Comparison of ENCODE assay signal across 23 cellular contexts in genomic region chr7:80468931-80469714, GRCh38. TPM values are rescaled to one million over a fixed set of nuclear protein-coding genes. Genes with fewer than 3 reads are reported as not detected.
DNase-seq lines count a peak whose midpoint lies in the region; ATAC-seq, FAIRE-seq and TF ChIP-seq lines count a peak whose summit lies in the region.
"Had no signal": no experiment of that assay in that cellular context is flagged by ENCODE, and none has a peak within 500 bp of the region (broad histone marks: within the 10 kb centered on the region; RNA-seq: fewer than 3 reads in every experiment).

No MANE protein-coding gene starts in this region.

- peaks cover 1 to 14% of the 10 kb centered on the region in 2 donors for H3K9me3 Mint-ChIP-seq in effector memory CD8-positive, alpha-beta T cell
- H3K9me3 Mint-ChIP-seq: T-helper 2 cell treated with Interferon-gamma antibody and Interleukin-4, amounts not matched to agents 5 μg/mL and 100 μg/mL, for 36 hours had no signal

- peak; percentile 58 for DNase-seq in OCI-M1 (lab: John Stamatoyannopoulos, UW)
- peak; percentile 26 for DNase-seq in fibroblast of the aortic adventitia (ENCODE audit: low read depth)
- DNase-seq in HT-29 (ENCODE audit: low spot score), result no peak
- no peak for DNase-seq in stimulated activated CD4-positive, alpha-beta T cell treated with anti-CD3 and anti-CD28 coated beads, Interleukin-15, amount 100 ng/mL, for 24 hours
- DNase-seq in T-helper 17 cell, result no peak
- no peak for DNase-seq in effector memory CD8-positive, alpha-beta T cell
- DNase-seq: CD4-positive, CD25-positive, alpha-beta regulatory T cell; KG1; MM.1S; NCI-H1048; NCI-H1417; NCI-H1694 treated with DMSO at 0.1 percent for 48 hours; NCI-H2081; NCI-H345; NCI-H510A treated with DMSO at 0.1 percent for 48 hours; SHP77 treated with DMSO at 0.1 percent for 48 hours had no signal

- H3K36me3 Mint-ChIP-seq in T-helper 17 cell (ENCODE audit: low read depth), result no peaks in the 10 kb centered on the region
- H3K36me3 Mint-ChIP-seq in effector memory CD8-positive, alpha-beta T cell (ENCODE audit: insufficient read depth), result no peaks in the 10 kb centered on the region
- H3K36me3 Mint-ChIP-seq: CD4-positive, CD25-positive, alpha-beta regulatory T cell had no signal

- no peaks in the 10 kb centered on the region for H3K4me1 Mint-ChIP-seq in T-helper 17 cell
- H3K4me1 Mint-ChIP-seq in effector memory CD8-positive, alpha-beta T cell (ENCODE audit: low read depth in 2 of 2), result no peaks in the 10 kb centered on the region
- H3K4me1 Mint-ChIP-seq: CD4-positive, CD25-positive, alpha-beta regulatory T cell had no signal

- FAIRE-seq in G401.6 (lab: Jason Lieb, UNC), result peak; percentile 21
- FAIRE-seq: A204.1, D721Med had no signal

- H3K27ac Mint-ChIP-seq in T-helper 17 cell, result no peak overlapping the region
- H3K27ac Mint-ChIP-seq in effector memory CD8-positive, alpha-beta T cell, result no peak overlapping the region
- H3K27ac Mint-ChIP-seq: CD4-positive, CD25-positive, alpha-beta regulatory T cell; T-helper 2 cell treated with Interferon-gamma antibody and Interleukin-4, amounts not matched to agents 5 μg/mL and 100 μg/mL, for 36 hours had no signal

- H3K9me3 ChIP-seq in T-helper 17 cell (ENCODE audit: control insufficient read depth, low read length, poor library complexity, severe bottlenecking), result no peaks in the 10 kb centered on the region
- H3K9me3 ChIP-seq: BLaER1 had no signal

- H3K4me3 ChIP-seq in fibroblast of the aortic adventitia (ENCODE audit: low read depth, low read length), result no peak overlapping the region
- H3K4me3 ChIP-seq: BLaER1 had no signal

- no peak overlapping the region for H3K4me3 Mint-ChIP-seq in T-helper 17 cell
- no peak overlapping the region for H3K4me3 Mint-ChIP-seq in effector memory CD8-positive, alpha-beta T cell
- H3K4me3 Mint-ChIP-seq: CD4-positive, CD25-positive, alpha-beta regulatory T cell; T-helper 2 cell treated with Interferon-gamma antibody and Interleukin-4, amounts not matched to agents 5 μg/mL and 100 μg/mL, for 36 hours had no signal

- ATAC-seq in SK-N-SH treated with all-trans-retinoic acid at 6 μM for 48 hours (no peak), T-helper 17 cell (no peak)
- no peak for ATAC-seq in effector memory CD8-positive, alpha-beta T cell (replicated peaks)

- H3K27me3 Mint-ChIP-seq in T-helper 17 cell, result no peaks in the 10 kb centered on the region
- H3K27me3 Mint-ChIP-seq in effector memory CD8-positive, alpha-beta T cell, result no peaks in the 10 kb centered on the region
- H3K27me3 Mint-ChIP-seq: CD4-positive, CD25-positive, alpha-beta regulatory T cell had no signal

- no peak for TF ChIP-seq CTCF in fibroblast of the aortic adventitia (IDR thresholded peaks at IDR 0.05; ENCODE audit: insufficient read depth, low read length)

TF ChIP-seq in SK-N-SH treated with all-trans-retinoic acid at 6 μM for 48 hours, 23 proteins besides CTCF, POLR2A, EP300 and RAD21:
- TF ChIP-seq ARNTL (CRISPR knock-in tag; IDR thresholded peaks at IDR 0.05; ENCODE audit: borderline replicate concordance, low read depth) (no peak), TSHZ2 (CRISPR knock-in tag; IDR thresholded peaks at IDR 0.05) (0 out of 2 replicates have a peak, but pooled peaks have one; percentile 22), ISL1 (CRISPR knock-in tag; IDR thresholded peaks at IDR 0.05) (peak; percentile 68), ZNF565 (CRISPR knock-in tag; conservative IDR thresholded peaks at IDR 0.05; ENCODE audit: low read depth) (no peak), ZNF8 (CRISPR knock-in tag; IDR thresholded peaks at IDR 0.05) (no peak), ZC3H10 (CRISPR knock-in tag; IDR thresholded peaks at IDR 0.05) (no peak), TCF4 (CRISPR knock-in tag; IDR thresholded peaks at IDR 0.05; ENCODE audit: borderline replicate concordance) (peak; percentile 79; the same call in 1 of the 2 replicates)

RNA-seq across cellular contexts. Expression of gene GNAT3, which starts 42.7 kb away (rescaled TPM):
- total RNA-seq in fibroblast of the aortic adventitia (ENCODE audit: low replicate concordance) (not detected in 2 replicates), T-helper 17 cell (not detected)
- total RNA-seq in HT-29 (2014; rRNA removed; shearing (Covaris generic)), result not detected in 2 replicates
- total RNA-seq: CD4-positive, CD25-positive, alpha-beta regulatory T cell; G401 had no signal

Comparison
In these comparisons a context has a peak if more than half of its experiments do, and no peak if none do; other contexts are left out.
1. DNase-seq: peak in OCI-M1 (single experiment) and fibroblast of the aortic adventitia (single experiment); none in HT-29 (single experiment), stimulated activated CD4-positive, alpha-beta T cell treated with anti-CD3 and anti-CD28 coated beads, Interleukin-15, amount 100 ng/mL, for 24 hours (single experiment), T-helper 17 cell (0 of 3) and effector memory CD8-positive, alpha-beta T cell (0 of 3).